8 cellular contexts compared by ENCODE assay signal in genomic region chr6:17015144-17015543, GRCh38.
DNase-seq lines count a peak whose midpoint lies in the region; ATAC-seq and TF ChIP-seq lines count a peak whose summit lies in the region.

No MANE protein-coding gene starts in this region.

- no peak for TF ChIP-seq CTCF in prostate gland (IDR thresholded peaks at IDR 0.05)

- no peak for TF ChIP-seq POLR2A in prostate gland (IDR thresholded peaks at IDR 0.05)

- intact Hi-C loops in prostate gland (cut with DNase I), result no loop called here

- no peaks in the 10 kb centered on the region for H3K4me1 ChIP-seq in prostate gland (replicated peaks)

- WGBS in prostate gland, result 88% methylated on average over 4 of the region's 4 CpGs

- no peaks in the 10 kb centered on the region for H3K9me3 ChIP-seq in prostate gland

- H3K27me3 ChIP-seq in prostate gland (replicated peaks; ENCODE audit: insufficient read depth), result no peaks in the 10 kb centered on the region

- no peak overlapping the region for H3K27ac ChIP-seq in prostate gland

- DNase-seq in RPMI7951 (ENCODE audit: low read depth) (peak; percentile 95), kidney tubule cell (ENCODE audit: low spot score) (peak; percentile 74), prostate gland (ENCODE audit: low spot score) (no peak), NCI-H146 treated with DMSO at 0.1 percent for 48 hours (lab: John Stamatoyannopoulos, UW; ENCODE audit: unreplicated experiment) (no peak)

- peak; percentile 98 for ATAC-seq in GM18519 (IDR thresholded peaks at IDR 0.05; ENCODE audit: low FRiP score, unreplicated experiment)
- ATAC-seq in HG02610 (IDR thresholded peaks at IDR 0.05; ENCODE audit: unreplicated experiment), result peak; percentile 91
- no peak for ATAC-seq in GM21825 (IDR thresholded peaks at IDR 0.05; ENCODE audit: unreplicated experiment)
- no peak for ATAC-seq in GM21526 (IDR thresholded peaks at IDR 0.05; ENCODE audit: low FRiP score, unreplicated experiment)

- H3K4me3 ChIP-seq in prostate gland, result no peak overlapping the region

- H3K36me3 ChIP-seq in prostate gland, result no peaks in the 10 kb centered on the region

Comparison
In these comparisons a context has a peak if more than half of its experiments do, and no peak if none do; other contexts are left out.
1. ATAC-seq: peak in GM18519 (single experiment) and HG02610 (single experiment); none in GM21825 (single experiment) and GM21526 (single experiment).
2. DNase-seq: peak in RPMI7951 (single experiment) and kidney tubule cell (single experiment); none in prostate gland (single experiment) and NCI-H146 treated with DMSO at 0.1 percent for 48 hours (single experiment).